Comparison of ENCODE assay signal across 9 cellular contexts in genomic region chr5:19322716-19323485, GRCh38.
DNase-seq lines count a peak whose midpoint lies in the region.
"Had no signal": no experiment of that assay in that cellular context is flagged by ENCODE, and none has a peak within 500 bp of the region (broad histone marks: within the 10 kb centered on the region; RNA-seq: fewer than 3 reads in every experiment).

No MANE protein-coding gene starts in this region.

- 0 out of 2 replicates have a peak, but pooled peaks cover 5% of the 10 kb centered on the region for H3K27me3 ChIP-seq in ACC112 (ENCODE audit: insufficient read depth, low read length)
- no peaks in the 10 kb centered on the region for H3K27me3 ChIP-seq in CD8-positive, alpha-beta memory T cell (ENCODE audit: insufficient read depth, low read length, poor library complexity, severe bottlenecking)

- H3K4me3 Mint-ChIP-seq in CD8-positive, alpha-beta memory T cell: no peak overlapping the region

- H3K9me3 ChIP-seq in CD8-positive, alpha-beta memory T cell (ENCODE audit: low read length): no peaks in the 10 kb centered on the region

- H3K27ac ChIP-seq in ACC112 (ENCODE audit: low read depth, low read length): no peak overlapping the region
- H3K27ac ChIP-seq in CD8-positive, alpha-beta memory T cell (ENCODE audit: low read depth, low read length): no peak overlapping the region

- no peak overlapping the region for H3K4me3 ChIP-seq in ACC112 (ENCODE audit: low read depth, low read length)
- H3K4me3 ChIP-seq in CD8-positive, alpha-beta memory T cell (ENCODE audit: low read length): no peak overlapping the region

- H2AFZ ChIP-seq in ACC112 (ENCODE audit: low read length, unreplicated experiment): peak overlapping the region; percentile 8

- no peaks in the 10 kb centered on the region for H3K36me3 Mint-ChIP-seq in CD8-positive, alpha-beta memory T cell

- H3K79me2 ChIP-seq in ACC112 (ENCODE audit: control insufficient read depth, insufficient read depth, low read length, unreplicated experiment): no peaks in the 10 kb centered on the region

- no peaks in the 10 kb centered on the region for H3K36me3 ChIP-seq in ACC112 (ENCODE audit: insufficient read depth, low read length)
- no peaks in the 10 kb centered on the region for H3K36me3 ChIP-seq in CD8-positive, alpha-beta memory T cell (ENCODE audit: insufficient read depth, low read length)

- no peaks in the 10 kb centered on the region for H3K27me3 Mint-ChIP-seq in CD8-positive, alpha-beta memory T cell

- POLR2A ChIA-PET in CD8-positive, alpha-beta memory T cell (lab: Charles Lee): no interaction called here

- no peak overlapping the region for H3K27ac Mint-ChIP-seq in CD8-positive, alpha-beta memory T cell

- peaks cover 2 to 29% (median 10%) of the 10 kb centered on the region in 5 donors for H3K9me3 Mint-ChIP-seq in CD8-positive, alpha-beta memory T cell

- H3K4me1 ChIP-seq in ACC112 (ENCODE audit: control insufficient read depth, insufficient read depth, low read length, unreplicated experiment): peaks cover 10% of the 10 kb centered on the region
- no peaks in the 10 kb centered on the region for H3K4me1 ChIP-seq in CD8-positive, alpha-beta memory T cell (ENCODE audit: insufficient read depth, low read length)

- DNase-seq in HCEC 1CT: peak; percentile 89
- DNase-seq in RPMI7951 (ENCODE audit: low read depth): peak; percentile 74
- DNase-seq in iPS DF 19.7 (ENCODE audit: low read depth, low spot score): peak; percentile 5
- DNase-seq in CD8-positive, alpha-beta memory T cell: no peak
- no peak for DNase-seq in NCI-H748 (lab: John Stamatoyannopoulos, UW; ENCODE audit: unreplicated experiment)
- no peak for DNase-seq in activated naive CD4-positive, alpha-beta T cell treated with anti-CD3 and anti-CD28 coated beads, Interleukin-2, amount 50 U/mL, for 16 hours
- DNase-seq in activated T-cell treated with anti-CD3 and anti-CD28 coated beads, Interleukin-2, amount 50 U/mL, for 1 hour: no peak
- DNase-seq: amniotic stem cell had no signal

- H3K4me1 Mint-ChIP-seq in CD8-positive, alpha-beta memory T cell: no peaks in the 10 kb centered on the region

- CTCF ChIA-PET in CD8-positive, alpha-beta memory T cell (lab: Charles Lee): no interaction called here

Comparison
In these comparisons a context has a peak if more than half of its experiments do, and no peak if none do; other contexts are left out.
1. DNase-seq: peak in HCEC 1CT (single experiment), RPMI7951 (single experiment) and iPS DF 19.7 (single experiment); none in CD8-positive, alpha-beta memory T cell (0 of 5), NCI-H748 (single experiment), activated naive CD4-positive, alpha-beta T cell treated with anti-CD3 and anti-CD28 coated beads, Interleukin-2, amount 50 U/mL, for 16 hours (single experiment) and activated T-cell treated with anti-CD3 and anti-CD28 coated beads, Interleukin-2, amount 50 U/mL, for 1 hour (single experiment).